Comparison of ENCODE assay signal across 11 cellular contexts in genomic region chr11:117010808-117011540, GRCh38.
DNase-seq lines count a peak whose midpoint lies in the region; ATAC-seq and TF ChIP-seq lines count a peak whose summit lies in the region.
"Had no signal": no experiment of that assay in that cellular context is flagged by ENCODE, and none has a peak within 500 bp of the region (broad histone marks: within the 10 kb centered on the region; RNA-seq: fewer than 3 reads in every experiment).

No MANE protein-coding gene starts in this region.

- DNase-seq in epithelial cell of prostate (ENCODE audit: low read depth, low spot score) (peak; percentile 90), DMS53 treated with DMSO at 0.1 percent for 48 hours (lab: John Stamatoyannopoulos, UW; ENCODE audit: unreplicated experiment) (no peak), T-helper 9 cell (no peak), NCI-H2107 (lab: John Stamatoyannopoulos, UW) (no peak)
- DNase-seq in stimulated activated naive CD8-positive, alpha-beta T cell treated with anti-CD3 and anti-CD28 coated beads, Interleukin-15, Interleukin-2, amounts not matched to agents 100 U/mL and 50 U/mL, for 24 hours, result no peak
- DNase-seq: NCI-H187, retina had no signal

- ATAC-seq in SK-N-SH treated with all-trans-retinoic acid at 6 μM for 48 hours, result peak; percentile 96
- peak; percentile 91 for ATAC-seq in stimulated activated naive CD8-positive, alpha-beta T cell treated with anti-CD3 and anti-CD28 coated beads, Interleukin-15, Interleukin-2, amounts not matched to agents 100 U/mL and 50 U/mL, for 24 hours

- H3K27ac ChIP-seq in HEK293 (ENCODE audit: extremely low read depth, low read depth, low read length), result no peak overlapping the region
- peak overlapping the region; percentile 66 for H3K27ac ChIP-seq in epithelial cell of prostate
- H3K27ac ChIP-seq: hepatocyte, thoracic aorta had no signal

- POLR2A ChIA-PET in HEK293 (lab: Yijun Ruan, JAX), result interaction anchor here (0.8 kb wide), 1 partner anchor 16 kb away, joined by 3 read pairs; no protein-coding TSS in a partner anchor

- H3K9me3 ChIP-seq in HEK293 (ENCODE audit: control insufficient read depth, insufficient read depth, low read depth, low read length), result no peaks in the 10 kb centered on the region
- H3K9me3 ChIP-seq: thoracic aorta had no signal

- no peak for TF ChIP-seq CTCF in HEK293 (tag by site-specific recombination; IDR thresholded peaks at IDR 0.05)

- CTCF ChIA-PET in HEK293 (lab: Yijun Ruan, JAX), result interaction anchor here (0.6 to 0.7 kb wide), 5 partner anchors 16 to 215 kb away, joined by 3 to 5 read pairs (median 4); no protein-coding TSS in a partner anchor

- no peaks in the 10 kb centered on the region for H3K4me1 ChIP-seq in HEK293 (ENCODE audit: control insufficient read depth, insufficient read depth, low read length)

- H3K36me3 ChIP-seq in HEK293 (ENCODE audit: control insufficient read depth in 2 of 2, insufficient read depth in 1 of 2, low read length in 2 of 2), result no peaks in the 10 kb centered on the region
- H3K36me3 ChIP-seq: thoracic aorta had no signal

- no peak overlapping the region for H3K4me3 ChIP-seq in HEK293 (ENCODE audit: low read depth, low read length)
- H3K4me3 ChIP-seq: hepatocyte, thoracic aorta had no signal

TF ChIP-seq in HEK293, 187 proteins besides CTCF, POLR2A, EP300 and RAD21 (continues in another document):
- 0 out of 2 replicates have a peak, but pooled peaks have one; percentile 8 for TF ChIP-seq GLI2 (tag by site-specific recombination; IDR thresholded peaks at IDR 0.05; ENCODE audit: borderline replicate concordance, low read depth)
- peak; percentile 14; the same call in 1 of the 2 replicates for TF ChIP-seq ZNF362 (tag by site-specific recombination; IDR thresholded peaks at IDR 0.05)
- TF ChIP-seq ZIC2 (tag by site-specific recombination; IDR thresholded peaks at IDR 0.05), result no peak
- TF ChIP-seq TRIM28 (IDR thresholded peaks at IDR 0.05; ENCODE audit: borderline replicate concordance, low read length), result 0 out of 2 replicates have a peak, but pooled peaks have one; percentile 22
- peak; percentile 72 for TF ChIP-seq HIC1 (tag by site-specific recombination; IDR thresholded peaks at IDR 0.05)
- TF ChIP-seq ZNF341 (tag by site-specific recombination; IDR thresholded peaks at IDR 0.05; ENCODE audit: low read depth), result no peak
- TF ChIP-seq SALL2 (tag by site-specific recombination; IDR thresholded peaks at IDR 0.05; ENCODE audit: borderline replicate concordance), result no peak

TF ChIP-seq in SK-N-SH treated with all-trans-retinoic acid at 6 μM for 48 hours, 23 proteins besides CTCF, POLR2A, EP300 and RAD21:
- TF ChIP-seq ISL1 (CRISPR knock-in tag; IDR thresholded peaks at IDR 0.05) (0 out of 2 replicates have a peak, but pooled peaks have one; percentile 22), GLIS3 (CRISPR knock-in tag; IDR thresholded peaks at IDR 0.05) (no peak)
TF ChIP-seq in SK-N-SH treated with all-trans-retinoic acid at 6 μM for 48 hours: peak in this region for 1.

Comparison
In these comparisons a context has a peak if more than half of its experiments do, and no peak if none do; other contexts are left out.
1. Of the 2 proteins assayed by ChIP-seq in both HEK293 and SK-N-SH treated with all-trans-retinoic acid at 6 μM for 48 hours: peak only in HEK293: PATZ1; only in SK-N-SH treated with all-trans-retinoic acid at 6 μM for 48 hours: none; in both: none; in neither: 1.